Comparison of ENCODE assay signal across 8 cellular contexts in genomic region chr6:17281100-17281496, GRCh38. TPM values are rescaled to one million over a fixed set of nuclear protein-coding genes. Genes with fewer than 3 reads are reported as not detected.
DNase-seq lines count a peak whose midpoint lies in the region; ATAC-seq, FAIRE-seq and TF ChIP-seq lines count a peak whose summit lies in the region.

TSS of gene RBM24 (plus strand) at chr6:17281361. CDS start at chr6:17281582, 221 bp downstream.

- peak; percentile 47 for ATAC-seq in activated CD4-positive, alpha-beta T cell treated with anti-CD3 and anti-CD28 coated beads for 36 hours
- ATAC-seq in GM18870 (IDR thresholded peaks at IDR 0.05; ENCODE audit: unreplicated experiment) (no peak), HG02571 (IDR thresholded peaks at IDR 0.05; ENCODE audit: unreplicated experiment) (no peak)

- peak within 1 kb of the TSS; percentile 53 for H3K4me3 Mint-ChIP-seq in activated CD4-positive, alpha-beta T cell treated with anti-CD3 and anti-CD28 coated beads for 36 hours

- intact Hi-C loops in activated CD4-positive, alpha-beta T cell treated with anti-CD3 and anti-CD28 coated beads for 36 hours (cut with DNase I, micrococcal nuclease), result loop anchor here in 1 of 2 experiments (5.0 kb wide), 1 partner anchor 301 kb away; no protein-coding TSS in a partner anchor

- no peaks in the 10 kb centered on the region for H3K9me3 Mint-ChIP-seq in activated CD4-positive, alpha-beta T cell treated with anti-CD3 and anti-CD28 coated beads for 36 hours (ENCODE audit: low read depth)

- no peaks in the 10 kb centered on the region for H3K36me3 Mint-ChIP-seq in activated CD4-positive, alpha-beta T cell treated with anti-CD3 and anti-CD28 coated beads for 36 hours (ENCODE audit: low read depth)

- peaks cover 8% of the 10 kb centered on the region for H3K4me1 Mint-ChIP-seq in activated CD4-positive, alpha-beta T cell treated with anti-CD3 and anti-CD28 coated beads for 36 hours

- TF ChIP-seq CTCF in bronchial epithelial cell (IDR thresholded peaks at IDR 0.05; ENCODE audit: insufficient read depth, low read length, severe bottlenecking), result peak; percentile 48

- FAIRE-seq in bronchial epithelial cell (lab: Jason Lieb, UNC), result no peak

- DNase-seq in activated CD4-positive, alpha-beta T cell treated with anti-CD3 and anti-CD28 coated beads for 36 hours, result peak; percentile 71
- no peak for DNase-seq in activated CD4-positive, alpha-beta T cell treated with anti-CD3 and anti-CD28 coated beads, Interleukin-2, amount 50 U/mL, for 1 hour
- DNase-seq in RPMI8226 (peak; percentile 60), bronchial epithelial cell (ENCODE audit: low read depth) (peak; percentile 38), iPS-NIHi7 (ENCODE audit: extremely low spot score) (peak; percentile 54), skeletal muscle cell (ENCODE audit: low read depth) (no peak)

- no peaks in the 10 kb centered on the region for H3K36me3 ChIP-seq in bronchial epithelial cell (ENCODE audit: control insufficient read depth, insufficient read depth, low read length)

- H3K27me3 ChIP-seq in bronchial epithelial cell (ENCODE audit: control insufficient read depth, insufficient read depth, low read length), result no peaks in the 10 kb centered on the region

- H3K27me3 Mint-ChIP-seq in activated CD4-positive, alpha-beta T cell treated with anti-CD3 and anti-CD28 coated beads for 36 hours, result peaks cover 51% of the 10 kb centered on the region

- POLR2A ChIA-PET in activated CD4-positive, alpha-beta T cell treated with anti-CD3 and anti-CD28 coated beads for 36 hours (lab: Charles Lee), result no interaction called here

- H3K27ac Mint-ChIP-seq in activated CD4-positive, alpha-beta T cell treated with anti-CD3 and anti-CD28 coated beads for 36 hours, result no peak within 1 kb of the TSS

- CTCF ChIA-PET in activated CD4-positive, alpha-beta T cell treated with anti-CD3 and anti-CD28 coated beads for 36 hours (lab: Charles Lee), result interaction anchor here (0.7 kb wide), 1 partner anchor 10 kb away, joined by 3 read pairs; no protein-coding TSS in a partner anchor

- H3K4me3 ChIP-seq in bronchial epithelial cell (ENCODE audit: low read depth, low read length) (peak within 1 kb of the TSS; percentile 59), skeletal muscle cell (ENCODE audit: low read depth, low read length) (peak within 1 kb of the TSS; percentile 84)

RNA-seq across cellular contexts. Expression of gene RBM24, which starts in this region (rescaled TPM):
- not detected for total RNA-seq in activated CD4-positive, alpha-beta T cell treated with anti-CD3 and anti-CD28 coated beads for 36 hours
- 0.13 and 0.26 TPM in 2 replicates for total RNA-seq in bronchial epithelial cell

Comparison
In these comparisons a context has a peak if more than half of its experiments do, and no peak if none do; other contexts are left out.
1. Peak in DNase-seq and ATAC-seq in activated CD4-positive, alpha-beta T cell treated with anti-CD3 and anti-CD28 coated beads for 36 hours; RNA of the gene not detected or under 1 TPM.
2. Peak in DNase-seq and H3K4me3 ChIP-seq in bronchial epithelial cell; RNA of the gene not detected or under 1 TPM.
3. DNase-seq: peak in RPMI8226 (single experiment) and iPS-NIHi7 (single experiment); none in activated CD4-positive, alpha-beta T cell treated with anti-CD3 and anti-CD28 coated beads, Interleukin-2, amount 50 U/mL, for 1 hour (single experiment) and skeletal muscle cell (single experiment).